Comparison of ENCODE assay signal across 1 cellular context in genomic region chrX:53441531-53442321, GRCh38.
A peak's percentile ranks its signal among the peaks of the same experiment; 100 is the strongest.
TF ChIP-seq lines count a peak whose summit lies in the region.

No MANE protein-coding gene starts in this region.

TF ChIP-seq in SK-N-SH, 30 proteins besides CTCF, POLR2A, EP300 and RAD21 (continued from another document):
- TF ChIP-seq TCF12 (IDR thresholded peaks at IDR 0.05): no peak
- TF ChIP-seq GATA2 (CRISPR knock-in tag; IDR thresholded peaks at IDR 0.05): no peak
- peak; percentile 26; the same call in 1 of the 2 replicates for TF ChIP-seq TAF1 (IDR thresholded peaks at IDR 0.05; ENCODE audit: borderline replicate concordance, low read depth, low read length)
- no peak for TF ChIP-seq ZBTB33 (IDR thresholded peaks at IDR 0.05; ENCODE audit: borderline replicate concordance, low read depth)
- no peak for TF ChIP-seq NFIC (IDR thresholded peaks at IDR 0.05; ENCODE audit: borderline replicate concordance)
- TF ChIP-seq SIN3A (IDR thresholded peaks at IDR 0.05; ENCODE audit: borderline replicate concordance, low read depth, low read length): no peak
- no peak for TF ChIP-seq TEAD4 (IDR thresholded peaks at IDR 0.05; ENCODE audit: borderline replicate concordance, insufficient read depth)
- TF ChIP-seq POLR2AphosphoS5 (IDR thresholded peaks at IDR 0.05; ENCODE audit: low read depth, low read length): peak; percentile 57; the same call in 1 of the 2 replicates
- TF ChIP-seq EZH2phosphoT487 (IDR thresholded peaks at IDR 0.05; ENCODE audit: borderline replicate concordance, low read depth): no peak
- no peak for TF ChIP-seq GABPA (IDR thresholded peaks at IDR 0.05; ENCODE audit: low read depth)
- no peak for TF ChIP-seq MXI1 (IDR thresholded peaks at IDR 0.05; ENCODE audit: low read depth, low read length)
- no peak for TF ChIP-seq SMC3 (IDR thresholded peaks at IDR 0.05; ENCODE audit: low read depth, low read length)
- TF ChIP-seq NRF1 (IDR thresholded peaks at IDR 0.05; ENCODE audit: low read depth, low read length): peak; percentile 96
- no peak for TF ChIP-seq RXRA (IDR thresholded peaks at IDR 0.05; ENCODE audit: borderline replicate concordance, low read depth)
- no peak for TF ChIP-seq JUND (IDR thresholded peaks at IDR 0.05)
- TF ChIP-seq RCOR1 (IDR thresholded peaks at IDR 0.05; ENCODE audit: low read length): no peak
- no peak for TF ChIP-seq RFX5 (IDR thresholded peaks at IDR 0.05; ENCODE audit: low read length)
- no peak for TF ChIP-seq REST (IDR thresholded peaks at IDR 0.05; ENCODE audit: low read depth, low read length)
- TF ChIP-seq MEF2A (IDR thresholded peaks at IDR 0.05; ENCODE audit: borderline replicate concordance, low read depth): no peak
- no peak for TF ChIP-seq IRF3 (IDR thresholded peaks at IDR 0.05; ENCODE audit: low read depth, low read length)
- no peak for TF ChIP-seq FOXM1 (IDR thresholded peaks at IDR 0.05; ENCODE audit: low read depth)
- TF ChIP-seq FOSL2 (IDR thresholded peaks at IDR 0.05; ENCODE audit: borderline replicate concordance, low read depth): no peak
